ENCODE assay signal across 11 cellular contexts in the genomic region with DNA sequence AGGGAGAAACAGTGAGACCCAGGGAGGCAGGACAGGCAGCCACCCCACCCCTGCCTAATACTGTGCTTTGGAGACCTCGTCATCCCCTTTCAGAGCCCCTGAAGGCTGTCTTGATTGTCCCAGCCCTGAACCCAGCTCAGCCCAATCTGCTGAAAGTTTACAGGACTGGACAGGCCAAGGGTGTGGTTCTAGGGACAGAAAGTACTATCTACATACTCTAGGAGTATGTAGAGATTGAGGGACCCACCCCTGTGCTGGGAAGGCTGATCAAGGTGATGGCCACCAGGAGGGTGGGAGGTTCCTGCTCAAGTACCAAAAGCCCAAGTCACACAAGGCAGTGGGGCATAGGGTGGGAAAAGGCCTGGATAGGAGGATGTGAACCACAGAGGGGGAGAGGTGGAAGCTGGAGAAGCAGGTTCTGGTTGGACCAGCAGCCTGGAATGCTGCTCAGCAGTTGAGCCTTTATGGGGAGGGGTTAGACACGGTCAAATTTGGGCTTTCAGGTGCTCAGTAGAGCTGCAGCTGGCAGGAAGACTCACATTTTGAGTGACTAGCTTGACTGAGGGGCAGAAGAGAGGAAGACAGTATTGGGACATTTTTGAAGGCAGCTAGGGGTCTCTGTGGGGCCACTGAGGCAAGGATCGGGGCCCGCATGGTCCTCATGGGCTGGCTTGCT. TPM values are rescaled to one million over a fixed set of nuclear protein-coding genes. Genes with fewer than 3 reads are reported as not detected.
A peak's percentile ranks its signal among the peaks of the same experiment; 100 is the strongest.
DNase-seq lines count a peak whose midpoint lies in the region; ATAC-seq and TF ChIP-seq lines count a peak whose summit lies in the region.
"Had no signal": no experiment of that assay in that cellular context is flagged by ENCODE, and none has a peak within 500 bp of the region (broad histone marks: within the 10 kb centered on the region; RNA-seq: fewer than 3 reads in every experiment).

No MANE protein-coding gene starts in this region.

- H3K23ac ChIP-seq in mesendoderm (ENCODE audit: low read length): no peak overlapping the region

- no peak overlapping the region for H3K4ac ChIP-seq in mesendoderm (ENCODE audit: low read depth, low read length)

- CTCF ChIA-PET in T-cell (lab: Charles Lee): no interaction called here

- TF ChIP-seq POLR2A in esophagus squamous epithelium (IDR thresholded peaks at IDR 0.05) (no peak), testis (IDR thresholded peaks at IDR 0.05) (no peak)

- H3K9me3 Mint-ChIP-seq in activated CD4-positive, alpha-beta T cell treated with anti-CD3 and anti-CD28 coated beads, Interleukin-2, amount 10 ng/mL, durations not matched to agents 24 days and 14 days: no peaks in the 10 kb centered on the region
- no peaks in the 10 kb centered on the region for H3K9me3 Mint-ChIP-seq in T-cell
- no peaks in the 10 kb centered on the region for H3K9me3 Mint-ChIP-seq in stimulated activated effector memory CD8-positive, alpha-beta T cell treated with anti-CD3 and anti-CD28 coated beads, Interleukin-12 subunit alpha, Interleukin-12 subunit beta, amount 100 ng/mL, for 72 hours

- no peak overlapping the region for H2BK120ac ChIP-seq in mesendoderm (ENCODE audit: low read depth, low read length)

- no peak overlapping the region for H2BK5ac ChIP-seq in mesendoderm (ENCODE audit: low read length)

- H3K4me1 Mint-ChIP-seq in activated CD4-positive, alpha-beta T cell treated with anti-CD3 and anti-CD28 coated beads, Interleukin-2, amount 10 ng/mL, durations not matched to agents 24 days and 14 days: peaks cover 75% of the 10 kb centered on the region
- peaks cover 78 to 95% (median 84%) of the 10 kb centered on the region in 3 donors for H3K4me1 Mint-ChIP-seq in T-cell
- peaks cover 93% of the 10 kb centered on the region for H3K4me1 Mint-ChIP-seq in stimulated activated effector memory CD8-positive, alpha-beta T cell treated with anti-CD3 and anti-CD28 coated beads, Interleukin-12 subunit alpha, Interleukin-12 subunit beta, amount 100 ng/mL, for 72 hours

- no peak overlapping the region for H4K5ac ChIP-seq in mesendoderm (ENCODE audit: low read length)

- no peak overlapping the region for H4K8ac ChIP-seq in mesendoderm (ENCODE audit: low read depth, low read length)

- H3K27ac ChIP-seq in esophagus squamous epithelium: peak overlapping the region; percentile 81 to 99 (median 91)
- H3K27ac ChIP-seq in testis: no peak overlapping the region
- no peak overlapping the region for H3K27ac ChIP-seq in mesendoderm (ENCODE audit: low read depth, low read length)
- H3K27ac ChIP-seq: PC-9 had no signal

- H3K27ac Mint-ChIP-seq in activated CD4-positive, alpha-beta T cell treated with anti-CD3 and anti-CD28 coated beads, Interleukin-2, amount 10 ng/mL, durations not matched to agents 24 days and 14 days: peak overlapping the region; percentile 97
- peak overlapping the region; percentile 91 to 95 for H3K27ac Mint-ChIP-seq in T-cell
- peak overlapping the region; percentile 96 for H3K27ac Mint-ChIP-seq in stimulated activated effector memory CD8-positive, alpha-beta T cell treated with anti-CD3 and anti-CD28 coated beads, Interleukin-12 subunit alpha, Interleukin-12 subunit beta, amount 100 ng/mL, for 72 hours

- no peak overlapping the region for H2BK15ac ChIP-seq in mesendoderm (replicated peaks; ENCODE audit: low read depth)

- no peak for DNase-seq in activated CD4-positive, alpha-beta T cell treated with anti-CD3 and anti-CD28 coated beads, Interleukin-2, amount 10 ng/mL, durations not matched to agents 24 days and 14 days
- DNase-seq in activated CD4-positive, alpha-beta T cell treated with anti-CD3 and anti-CD28 coated beads, Interleukin-2, amount 50 U/mL, for 1 hour: no peak
- no peak for DNase-seq in T-cell
- DNase-seq in esophagus squamous epithelium (lab: John Stamatoyannopoulos, UW): no peak
- no peak for DNase-seq in stimulated activated effector memory CD8-positive, alpha-beta T cell treated with anti-CD3 and anti-CD28 coated beads, Interleukin-12 subunit alpha, Interleukin-12 subunit beta, amount 100 ng/mL, for 72 hours (ENCODE audit: low spot score in 2 of 2)
- no peak for DNase-seq in testis
- DNase-seq in mesendoderm: no peak
- DNase-seq: occipital lobe, PC-9, T1000 had no signal

- H3K27me3 ChIP-seq in esophagus squamous epithelium: no peaks in the 10 kb centered on the region
- H3K27me3 ChIP-seq in testis: no peaks in the 10 kb centered on the region
- H3K27me3 ChIP-seq in mesendoderm (ENCODE audit: insufficient read depth, low read length, poor library complexity): no peaks in the 10 kb centered on the region

- H3K4me2 ChIP-seq in mesendoderm (ENCODE audit: low read length): no peak overlapping the region
- H3K4me2 ChIP-seq: PC-9 had no signal

- no peaks in the 10 kb centered on the region for H3K9me3 ChIP-seq in esophagus squamous epithelium
- no peaks in the 10 kb centered on the region for H3K9me3 ChIP-seq in testis

- no peak overlapping the region for H2AK5ac ChIP-seq in mesendoderm (ENCODE audit: low read length)

- H3K79me2 ChIP-seq in mesendoderm (ENCODE audit: control insufficient read depth, insufficient read depth, low read length): no peaks in the 10 kb centered on the region

- peak overlapping the region; percentile 89 for H3K4me3 Mint-ChIP-seq in activated CD4-positive, alpha-beta T cell treated with anti-CD3 and anti-CD28 coated beads, Interleukin-2, amount 10 ng/mL, durations not matched to agents 24 days and 14 days
- H3K4me3 Mint-ChIP-seq in T-cell: peak overlapping the region; percentile 22 to 67 (median 29)
- H3K4me3 Mint-ChIP-seq in stimulated activated effector memory CD8-positive, alpha-beta T cell treated with anti-CD3 and anti-CD28 coated beads, Interleukin-12 subunit alpha, Interleukin-12 subunit beta, amount 100 ng/mL, for 72 hours: peak overlapping the region; percentile 75

- POLR2A ChIA-PET in T-cell (lab: Charles Lee): no interaction called here

- H3K4me3 ChIP-seq in esophagus squamous epithelium (no peak overlapping the region), testis (no peak overlapping the region), mesendoderm (ENCODE audit: low read length) (no peak overlapping the region)
- H3K4me3 ChIP-seq: PC-9 had no signal

- H3K9ac ChIP-seq in mesendoderm (ENCODE audit: low read length): no peak overlapping the region

- peaks cover 56 to 100% (median 65%) of the 10 kb centered on the region in 3 donors for H3K4me1 ChIP-seq in esophagus squamous epithelium
- no peaks in the 10 kb centered on the region for H3K4me1 ChIP-seq in testis
- H3K4me1 ChIP-seq in mesendoderm (ENCODE audit: control insufficient read depth, low read depth, low read length): peaks cover 18% of the 10 kb centered on the region

- ATAC-seq in T-cell (replicated peaks in 1 of 4) (no peak), HG03095 (IDR thresholded peaks at IDR 0.05; ENCODE audit: unreplicated experiment) (no peak)
- no peak for ATAC-seq in stimulated activated effector memory CD8-positive, alpha-beta T cell treated with anti-CD3 and anti-CD28 coated beads, Interleukin-12 subunit alpha, Interleukin-12 subunit beta, amount 100 ng/mL, for 72 hours

- H3K18ac ChIP-seq in mesendoderm (ENCODE audit: low read length): no peak overlapping the region

- 79 to 85% methylated on average over 2 to 3 of the region's 4 CpGs for WGBS in esophagus squamous epithelium, 2 donors
- WGBS in testis, 2 donors: 95% methylated on average over 4 of the region's 4 CpGs
- WGBS in mesendoderm (ENCODE audit: extremely low coverage, insufficient coverage, low lambda C conversion rate): no CpG with 5 or more reads among the region's 4 CpGs

- peaks cover 24% of the 10 kb centered on the region for H3K36me3 Mint-ChIP-seq in activated CD4-positive, alpha-beta T cell treated with anti-CD3 and anti-CD28 coated beads, Interleukin-2, amount 10 ng/mL, durations not matched to agents 24 days and 14 days (ENCODE audit: low read depth)
- peaks cover 19% of the 10 kb centered on the region for H3K36me3 Mint-ChIP-seq in T-cell
- peaks cover 31% of the 10 kb centered on the region for H3K36me3 Mint-ChIP-seq in stimulated activated effector memory CD8-positive, alpha-beta T cell treated with anti-CD3 and anti-CD28 coated beads, Interleukin-12 subunit alpha, Interleukin-12 subunit beta, amount 100 ng/mL, for 72 hours

- no peak overlapping the region for H3K56ac ChIP-seq in mesendoderm (ENCODE audit: low read length)

- TF ChIP-seq CTCF in esophagus squamous epithelium (IDR thresholded peaks at IDR 0.05): no peak
- TF ChIP-seq CTCF in testis (IDR thresholded peaks at IDR 0.05): no peak

- no peaks in the 10 kb centered on the region for H3K79me1 ChIP-seq in mesendoderm (ENCODE audit: low read length)

- intact Hi-C loops in activated CD4-positive, alpha-beta T cell treated with anti-CD3 and anti-CD28 coated beads, Interleukin-2, amount 10 ng/mL, durations not matched to agents 24 days and 14 days (cut with micrococcal nuclease): no loop called here
- intact Hi-C loops in esophagus squamous epithelium (cut with DNase I): no loop called here
- intact Hi-C loops in testis (cut with DNase I; ENCODE audit: low total_unique reads): no loop called here

- H3K27me3 Mint-ChIP-seq in activated CD4-positive, alpha-beta T cell treated with anti-CD3 and anti-CD28 coated beads, Interleukin-2, amount 10 ng/mL, durations not matched to agents 24 days and 14 days: no peaks in the 10 kb centered on the region
- H3K27me3 Mint-ChIP-seq in T-cell: no peaks in the 10 kb centered on the region

- peaks cover 3 to 37% (median 13%) of the 10 kb centered on the region in 3 donors for H3K36me3 ChIP-seq in esophagus squamous epithelium
- no peaks in the 10 kb centered on the region for H3K36me3 ChIP-seq in testis (ENCODE audit: low read depth, missing control alignments)
- no peaks in the 10 kb centered on the region for H3K36me3 ChIP-seq in mesendoderm (ENCODE audit: control insufficient read depth, insufficient read depth, low read length)

RNA-seq across cellular contexts. Expression of gene NBEAL2, which starts 6.7 kb away (rescaled TPM):
- 115 and 119 TPM in 2 replicates for total RNA-seq in activated CD4-positive, alpha-beta T cell treated with anti-CD3 and anti-CD28 coated beads, Interleukin-2, amount 10 ng/mL, durations not matched to agents 24 days and 14 days
- total RNA-seq in T-cell: 100 to 1,000 TPM; 141 to 206 (median 182) TPM
- 100 to 1,000 TPM; 128 to 297 (median 185) TPM for total RNA-seq in esophagus squamous epithelium
- total RNA-seq in testis: 10 to 100 TPM; 40.2 to 44.8 TPM
- polyA plus RNA-seq in testis (ENCODE audit: insufficient read depth, low read depth, low replicate concordance): 16.2 TPM
- 11.0 TPM for polyA plus RNA-seq in mesendoderm (2013, experiment 1 of 2)
- polyA plus RNA-seq in mesendoderm (2013, experiment 2 of 2): 11.0 TPM

RNA-seq across cellular contexts. Expression of gene CCDC12, which starts 9.6 kb away (rescaled TPM):
- 55.3 and 66.2 TPM in 2 replicates for total RNA-seq in activated CD4-positive, alpha-beta T cell treated with anti-CD3 and anti-CD28 coated beads, Interleukin-2, amount 10 ng/mL, durations not matched to agents 24 days and 14 days
- total RNA-seq in T-cell (10 to 100 TPM; 66.5 to 78.4 (median 72.8) TPM), esophagus squamous epithelium (10 to 100 TPM; 55.5 to 87.5 (median 67.5) TPM), testis (10 to 100 TPM; 59.6 to 66.6 TPM)
- 43.3 TPM for polyA plus RNA-seq in testis (ENCODE audit: insufficient read depth, low read depth, low replicate concordance)
- polyA plus RNA-seq in mesendoderm (2013, experiment 1 of 2): 49.1 TPM
- polyA plus RNA-seq in mesendoderm (2013, experiment 2 of 2): 48.9 TPM

Comparison
In these comparisons a context has a peak if more than half of its experiments do, and no peak if none do; other contexts are left out.
1. H3K4me3 Mint-ChIP-seq: peak in every context shown above with its lines; median percentile 89 in activated CD4-positive, alpha-beta T cell treated with anti-CD3 and anti-CD28 coated beads, Interleukin-2, amount 10 ng/mL, durations not matched to agents 24 days and 14 days; 75 in stimulated activated effector memory CD8-positive, alpha-beta T cell treated with anti-CD3 and anti-CD28 coated beads, Interleukin-12 subunit alpha, Interleukin-12 subunit beta, amount 100 ng/mL, for 72 hours; 29 in T-cell.
2. H3K27ac ChIP-seq: peak in esophagus squamous epithelium (4 of 4); none in testis (0 of 2) and mesendoderm (single experiment).
3. Peak in every context shown above with its lines, with median percentiles within 50 percentile points of each other: H3K27ac Mint-ChIP-seq.